In the genomic region with DNA sequence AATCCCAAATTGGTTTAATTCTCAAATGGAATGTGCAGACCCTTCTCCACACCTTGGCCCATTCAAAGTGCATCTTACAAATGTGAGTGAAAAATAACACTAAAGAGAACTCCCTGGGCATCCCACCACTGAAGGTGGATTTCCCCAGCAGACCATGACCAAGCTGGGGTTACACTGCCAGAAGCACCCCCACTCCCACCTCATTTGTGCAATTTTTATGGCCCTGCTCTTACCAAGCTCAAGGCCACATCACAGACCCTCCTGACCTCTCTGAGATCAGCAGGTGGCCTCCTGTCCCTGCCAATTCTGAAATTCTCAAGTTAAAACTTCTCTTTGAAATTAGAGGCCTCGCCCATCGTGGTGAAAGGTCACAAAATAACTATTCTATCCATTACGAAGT, we compare ENCODE assay signal across 1 cellular context.
TF ChIP-seq lines count a peak whose summit lies in the region.

No MANE protein-coding gene starts in this region.

TF ChIP-seq in GM12878, 131 proteins besides CTCF, POLR2A, EP300 and RAD21 (continued from another document):
- TF ChIP-seq, protein P1, sequence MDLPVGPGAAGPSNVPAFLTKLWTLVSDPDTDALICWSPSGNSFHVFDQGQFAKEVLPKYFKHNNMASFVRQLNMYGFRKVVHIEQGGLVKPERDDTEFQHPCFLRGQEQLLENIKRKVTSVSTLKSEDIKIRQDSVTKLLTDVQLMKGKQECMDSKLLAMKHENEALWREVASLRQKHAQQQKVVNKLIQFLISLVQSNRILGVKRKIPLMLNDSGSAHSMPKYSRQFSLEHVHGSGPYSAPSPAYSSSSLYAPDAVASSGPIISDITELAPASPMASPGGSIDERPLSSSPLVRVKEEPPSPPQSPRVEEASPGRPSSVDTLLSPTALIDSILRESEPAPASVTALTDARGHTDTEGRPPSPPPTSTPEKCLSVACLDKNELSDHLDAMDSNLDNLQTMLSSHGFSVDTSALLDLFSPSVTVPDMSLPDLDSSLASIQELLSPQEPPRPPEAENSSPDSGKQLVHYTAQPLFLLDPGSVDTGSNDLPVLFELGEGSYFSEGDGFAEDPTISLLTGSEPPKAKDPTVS (IDR thresholded peaks at IDR 0.05; ENCODE audit: low read depth, low read length): no peak
- no peak for TF ChIP-seq KDM1A (IDR thresholded peaks at IDR 0.05; ENCODE audit: borderline replicate concordance)
- TF ChIP-seq NR2C1 (IDR thresholded peaks at IDR 0.05): no peak
- TF ChIP-seq ZZZ3 (IDR thresholded peaks at IDR 0.05; ENCODE audit: control insufficient read depth, insufficient read length, low read depth): no peak
- TF ChIP-seq ZNF274 (IDR thresholded peaks at IDR 0.05; ENCODE audit: insufficient read depth, insufficient read length): no peak
- TF ChIP-seq, protein P2, sequence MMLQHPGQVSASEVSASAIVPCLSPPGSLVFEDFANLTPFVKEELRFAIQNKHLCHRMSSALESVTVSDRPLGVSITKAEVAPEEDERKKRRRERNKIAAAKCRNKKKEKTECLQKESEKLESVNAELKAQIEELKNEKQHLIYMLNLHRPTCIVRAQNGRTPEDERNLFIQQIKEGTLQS (IDR thresholded peaks at IDR 0.05; ENCODE audit: borderline replicate concordance, extremely low read depth, low read depth, low read length): no peak
- no peak for TF ChIP-seq HDAC2 (IDR thresholded peaks at IDR 0.05)
- no peak for TF ChIP-seq CHD1 (IDR thresholded peaks at IDR 0.05; ENCODE audit: low read depth, low read length)
- no peak for TF ChIP-seq KAT2A (conservative IDR thresholded peaks at IDR 0.05; ENCODE audit: control insufficient read depth, low read depth, low read length)
- peak; percentile 70; the same call in 1 of the 2 replicates for TF ChIP-seq PAX5 (IDR thresholded peaks at IDR 0.05; ENCODE audit: borderline replicate concordance, low read depth, low read length)
- peak; percentile 80 for TF ChIP-seq NR2F1 (conservative IDR thresholded peaks at IDR 0.05)
